8 cellular contexts compared by ENCODE assay signal in the genomic region with DNA sequence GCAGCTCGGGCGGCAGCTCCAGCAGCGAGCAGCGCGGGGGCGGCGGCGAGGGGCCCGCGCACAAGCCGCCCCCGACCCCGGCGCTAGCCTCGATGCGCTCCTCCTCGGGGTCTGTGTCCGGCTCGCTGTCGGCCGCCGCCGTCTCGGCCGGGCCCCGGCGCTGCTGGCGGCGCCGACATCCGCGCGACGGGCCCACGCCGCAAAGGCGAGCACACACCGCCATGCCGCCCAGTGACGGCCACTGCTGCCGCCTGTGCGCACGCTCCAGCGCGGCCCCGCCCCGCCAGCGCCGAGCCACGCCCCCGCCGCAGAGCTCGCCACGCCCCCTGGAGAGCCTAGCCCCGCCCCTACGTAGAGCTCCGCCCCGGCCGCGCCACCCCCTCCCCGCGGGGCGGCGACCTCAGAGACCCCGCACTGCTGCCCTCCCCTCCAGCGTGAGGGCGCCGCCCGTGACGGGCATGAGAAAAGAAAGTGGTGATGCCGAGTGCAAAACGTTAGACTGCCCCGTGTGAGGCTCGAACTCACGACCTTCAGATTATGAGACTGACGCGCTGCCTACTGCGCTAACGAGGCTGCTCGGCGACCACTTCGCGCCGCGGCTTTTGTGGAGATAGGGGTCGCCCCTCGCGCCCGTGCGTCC. TPM values are rescaled to one million over a fixed set of nuclear protein-coding genes. Genes with fewer than 3 reads are reported as not detected.
DNase-seq lines count a peak whose midpoint lies in the region; TF ChIP-seq lines count a peak whose summit lies in the region.

A gene with protein sequence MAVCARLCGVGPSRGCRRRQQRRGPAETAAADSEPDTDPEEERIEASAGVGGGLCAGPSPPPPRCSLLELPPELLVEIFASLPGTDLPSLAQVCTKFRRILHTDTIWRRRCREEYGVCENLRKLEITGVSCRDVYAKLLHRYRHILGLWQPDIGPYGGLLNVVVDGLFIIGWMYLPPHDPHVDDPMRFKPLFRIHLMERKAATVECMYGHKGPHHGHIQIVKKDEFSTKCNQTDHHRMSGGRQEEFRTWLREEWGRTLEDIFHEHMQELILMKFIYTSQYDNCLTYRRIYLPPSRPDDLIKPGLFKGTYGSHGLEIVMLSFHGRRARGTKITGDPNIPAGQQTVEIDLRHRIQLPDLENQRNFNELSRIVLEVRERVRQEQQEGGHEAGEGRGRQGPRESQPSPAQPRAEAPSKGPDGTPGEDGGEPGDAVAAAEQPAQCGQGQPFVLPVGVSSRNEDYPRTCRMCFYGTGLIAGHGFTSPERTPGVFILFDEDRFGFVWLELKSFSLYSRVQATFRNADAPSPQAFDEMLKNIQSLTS (minus strand): TSS at position 255 of the 640 bp plus-strand sequence. CDS start 32 bp downstream, at position 223.

- H3K27me3 ChIP-seq in H7 (ENCODE audit: control insufficient read depth, insufficient read depth, low read length): no peaks in the 10 kb centered on the region
- no peaks in the 10 kb centered on the region for H3K27me3 ChIP-seq in MG63
- no peaks in the 10 kb centered on the region for H3K27me3 ChIP-seq in ovary
- H3K27me3 ChIP-seq in thyroid gland: no peaks in the 10 kb centered on the region

- 0 to 1% (median 1%) methylated on average over 61 to 90 of the region's 90 CpGs for WGBS in ovary, 3 donors
- WGBS in thyroid gland, 2 donors: 0% methylated on average over 2 of the region's 90 CpGs; no CpG with 5 or more reads in 1 of the 2 donors

- H3K4me3 ChIP-seq in H7 (ENCODE audit: insufficient read depth, low read depth, low read length): peak within 1 kb of the TSS; percentile 78
- H3K4me3 ChIP-seq in MG63: peak within 1 kb of the TSS; percentile 61
- H3K4me3 ChIP-seq in ovary: peak within 1 kb of the TSS; percentile 66
- peak within 1 kb of the TSS; percentile 20 to 88 (median 70) for H3K4me3 ChIP-seq in thyroid gland (replicated peaks in 1 of 3)

- peak within 1 kb of the TSS; percentile 72 to 86 for H3K27ac ChIP-seq in ovary
- peak within 1 kb of the TSS; percentile 55 to 95 (median 95) for H3K27ac ChIP-seq in thyroid gland

- peak; percentile 83 for TF ChIP-seq POLR2A in ovary (IDR thresholded peaks at IDR 0.05)
- TF ChIP-seq POLR2A in thyroid gland (IDR thresholded peaks at IDR 0.05): peak; percentile 91 to 98

- no peaks in the 10 kb centered on the region for H3K9me3 Mint-ChIP-seq in activated naive CD8-positive, alpha-beta T cell (ENCODE audit: low read depth)

- H3K4me1 ChIP-seq in ovary (ENCODE audit: insufficient read depth) (peaks cover 14% of the 10 kb centered on the region), thyroid gland (peaks cover 19 to 43% of the 10 kb centered on the region in 2 donors)

- no peaks in the 10 kb centered on the region for H3K27me3 Mint-ChIP-seq in activated naive CD8-positive, alpha-beta T cell

- H3K27ac Mint-ChIP-seq in activated naive CD8-positive, alpha-beta T cell: peak within 1 kb of the TSS; percentile 94

- in situ Hi-C loops in G401 (cut with HindIII; ENCODE audit: low sequenced_read_pairs): no loop called here

- H3K4me3 Mint-ChIP-seq in activated naive CD8-positive, alpha-beta T cell: peak within 1 kb of the TSS; percentile 89

- TF ChIP-seq EP300 in ovary (IDR thresholded peaks at IDR 0.05): no peak

- intact Hi-C loops in head of caudate nucleus (cut with DNase I): loop anchor here (5.0 to 10.0 kb wide), 2 partner anchors 66 to 829 kb away; a partner anchor contains a TSS
- intact Hi-C loops in ovary (cut with DNase I): loop anchor here in 1 of 4 donors (10.0 kb wide), 1 partner anchor 59 kb away; no protein-coding TSS in a partner anchor
- intact Hi-C loops in thyroid gland (cut with DNase I): loop anchor here (5.0 kb wide), 1 partner anchor 66 kb away; a partner anchor contains a TSS

- H3K36me3 ChIP-seq in H7 (replicated peaks; ENCODE audit: control insufficient read depth, insufficient read depth, low read length) (no peaks in the 10 kb centered on the region), MG63 (no peaks in the 10 kb centered on the region), ovary (no peaks in the 10 kb centered on the region), thyroid gland (no peaks in the 10 kb centered on the region)

- DNase-seq in G401 (ENCODE audit: low spot score) (peak; percentile 88), H7 (peak; percentile 98), MG63 (peak; percentile 85), SKM-1 treated with dmso at 0.1 percent for 144 hours (lab: John Stamatoyannopoulos, UW; ENCODE audit: unreplicated experiment) (peak; percentile 80), head of caudate nucleus (peak; percentile 71 to 97 (median 94)), ovary (peak; percentile 85 to 94 (median 91)), thyroid gland (peak; percentile 75 to 78)

- peaks cover 58% of the 10 kb centered on the region for H3K4me1 Mint-ChIP-seq in activated naive CD8-positive, alpha-beta T cell (ENCODE audit: low read depth)

- H3K9me3 ChIP-seq in MG63 (no peaks in the 10 kb centered on the region), ovary (no peaks in the 10 kb centered on the region), thyroid gland (no peaks in the 10 kb centered on the region)

- H3K36me3 Mint-ChIP-seq in activated naive CD8-positive, alpha-beta T cell: peaks cover 2% of the 10 kb centered on the region

- TF ChIP-seq CTCF in ovary (IDR thresholded peaks at IDR 0.05): peak in 1 of 3 donors; percentile 22
- TF ChIP-seq CTCF in thyroid gland (IDR thresholded peaks at IDR 0.05): no peak

RNA-seq across cellular contexts. Expression of the gene that starts here (rescaled TPM):
- total RNA-seq in G401 (2014; rRNA removed; shearing (Covaris generic)): 11.9 and 15.4 TPM in 2 replicates
- 24.4 and 27.6 TPM in 2 replicates for total RNA-seq in H7 (2014; rRNA removed; shearing (Covaris generic))
- total RNA-seq in MG63 (2014; rRNA removed; shearing (Covaris generic); ENCODE audit: low replicate concordance): 12.6 and 33.4 TPM in 2 replicates
- total RNA-seq in ovary: 10 to 100 TPM; 54.1 to 74.5 (median 61.2) TPM
- polyA plus RNA-seq in ovary: 10 to 100 TPM; 25.0 to 39.8 TPM
- total RNA-seq in thyroid gland: 10 to 100 TPM; 23.8 to 62.5 (median 54.9) TPM

Comparison
In these comparisons a context has a peak if more than half of its experiments do, and no peak if none do; other contexts are left out.
1. Peak in every context shown above with its lines: DNase-seq, H3K4me3 ChIP-seq and H3K27ac ChIP-seq.